In genomic region chr12:107619831-107620230, GRCh38 we compare ENCODE assay signal across 37 cellular contexts.
"Had no signal": no experiment of that assay in that cellular context is flagged by ENCODE, and none has a peak within 500 bp of the region (broad histone marks: within the 10 kb centered on the region; RNA-seq: fewer than 3 reads in every experiment).

No MANE protein-coding gene starts in this region.

- FAIRE-seq: astrocyte had no signal

- H3K27ac Mint-ChIP-seq: activated naive CD4-positive, alpha-beta T cell treated with anti-CD3 and anti-CD28 coated beads for 36 hours; activated naive CD4-positive, alpha-beta T cell treated with anti-CD3 and anti-CD28 coated beads, Interleukin-2, amount 10 ng/mL, durations not matched to agents 7 days and 5 days; activated naive CD4-positive, alpha-beta T cell treated with anti-CD3 and anti-CD28 coated beads, Interleukin-2, amount 50 U/mL, for 24 hours; activated naive CD4-positive, alpha-beta T cell treated with anti-CD3 and anti-CD28 coated beads, Interleukin-2, amount 50 U/mL, for 72 hours; activated naive CD8-positive, alpha-beta T cell; activated naive CD8-positive, alpha-beta T cell treated with anti-CD3 and anti-CD28 coated beads for 36 hours; activated naive CD8-positive, alpha-beta T cell treated with anti-CD3 and anti-CD28 coated beads, Interleukin-2, amount 10 ng/mL, durations not matched to agents 7 days and 5 days; activated naive CD8-positive, alpha-beta T cell treated with anti-CD3 and anti-CD28 coated beads, Interleukin-2, amount 50 U/mL, for 24 hours; activated T-cell treated with anti-CD3 and anti-CD28 coated beads, Interleukin-2, amount 50 U/mL, for 24 hours; activated T-cell treated with anti-CD3 and anti-CD28 coated beads, Interleukin-2, amount 50 U/mL, for 72 hours; activated T-helper 1 cell treated with anti-CD3 and anti-CD28 coated beads, Interleukin-12 subunit alpha, Interleukin-12 subunit beta, Interleukin-2, Interleukin-4 antibody, amounts not matched to agents 30 ng/mL and 10 ng/mL and 1 ng/mL, durations not matched to agents 14 hours and 24 hours and 36 hours; activated T-helper 17 cell treated with anti-CD3 and anti-CD28 coated beads, Interleukin-2, amount 50 U/mL, for 72 hours; activated T-helper 2 cell treated with anti-CD3 and anti-CD28 coated beads, Interferon-gamma antibody, Interleukin-2, Interleukin-4, amounts not matched to agents 10 μg/mL and 5 μg/mL and 100 μg/mL, durations not matched to agents 14 hours and 24 hours and 36 hours; brain had no signal

- H3K4me1 Mint-ChIP-seq: activated naive CD4-positive, alpha-beta T cell treated with anti-CD3 and anti-CD28 coated beads, Interleukin-2, amount 10 ng/mL, durations not matched to agents 7 days and 5 days; activated naive CD4-positive, alpha-beta T cell treated with anti-CD3 and anti-CD28 coated beads, Interleukin-2, amount 50 U/mL, for 24 hours; activated naive CD8-positive, alpha-beta T cell treated with anti-CD3 and anti-CD28 coated beads for 36 hours; activated naive CD8-positive, alpha-beta T cell treated with anti-CD3 and anti-CD28 coated beads, Interleukin-2, amount 10 ng/mL, durations not matched to agents 7 days and 5 days; activated naive CD8-positive, alpha-beta T cell treated with anti-CD3 and anti-CD28 coated beads, Interleukin-2, amount 50 U/mL, for 24 hours; activated T-helper 17 cell treated with anti-CD3 and anti-CD28 coated beads, Interleukin-2, amount 50 U/mL, for 72 hours; brain; central memory CD8-positive, alpha-beta T cell had no signal

- H3K27ac ChIP-seq: adrenal gland, ascending aorta, body of pancreas, brain microvascular endothelial cell, breast epithelium, cardiac muscle cell had no signal

- H3K4me3 ChIP-seq: adrenal gland, ascending aorta, body of pancreas, breast epithelium, cardiac muscle cell had no signal

- H3K9me3 ChIP-seq: adrenal gland, ascending aorta, body of pancreas had no signal

- H3K9me3 Mint-ChIP-seq: activated naive CD4-positive, alpha-beta T cell treated with anti-CD3 and anti-CD28 coated beads, Interleukin-2, amount 50 U/mL, for 24 hours; activated T-helper 17 cell treated with anti-CD3 and anti-CD28 coated beads, Interleukin-2, amount 50 U/mL, for 72 hours had no signal

- H3K36me3 ChIP-seq: adrenal gland, ascending aorta, brain microvascular endothelial cell, breast epithelium, cardiac muscle cell had no signal

- H3K27me3 Mint-ChIP-seq: activated naive CD4-positive, alpha-beta T cell treated with anti-CD3 and anti-CD28 coated beads, Interleukin-2, amount 10 ng/mL, durations not matched to agents 7 days and 5 days; activated naive CD4-positive, alpha-beta T cell treated with anti-CD3 and anti-CD28 coated beads, Interleukin-2, amount 50 U/mL, for 24 hours; activated naive CD8-positive, alpha-beta T cell; activated naive CD8-positive, alpha-beta T cell treated with anti-CD3 and anti-CD28 coated beads for 36 hours; activated naive CD8-positive, alpha-beta T cell treated with anti-CD3 and anti-CD28 coated beads, Interleukin-2, amount 10 ng/mL, durations not matched to agents 7 days and 5 days; activated naive CD8-positive, alpha-beta T cell treated with anti-CD3 and anti-CD28 coated beads, Interleukin-2, amount 50 U/mL, for 24 hours; activated T-cell treated with anti-CD3 and anti-CD28 coated beads, Interleukin-2, amount 50 U/mL, for 24 hours; activated T-helper 17 cell treated with anti-CD3 and anti-CD28 coated beads, Interleukin-2, amount 50 U/mL, for 72 hours; central memory CD8-positive, alpha-beta T cell had no signal

- H3K4me3 Mint-ChIP-seq: activated naive CD4-positive, alpha-beta T cell treated with anti-CD3 and anti-CD28 coated beads for 36 hours; activated naive CD4-positive, alpha-beta T cell treated with anti-CD3 and anti-CD28 coated beads, Interleukin-2, amount 10 ng/mL, durations not matched to agents 7 days and 5 days; activated naive CD4-positive, alpha-beta T cell treated with anti-CD3 and anti-CD28 coated beads, Interleukin-2, amount 50 U/mL, for 24 hours; activated naive CD8-positive, alpha-beta T cell; activated naive CD8-positive, alpha-beta T cell treated with anti-CD3 and anti-CD28 coated beads for 36 hours; activated naive CD8-positive, alpha-beta T cell treated with anti-CD3 and anti-CD28 coated beads, Interleukin-2, amount 10 ng/mL, durations not matched to agents 7 days and 5 days; activated naive CD8-positive, alpha-beta T cell treated with anti-CD3 and anti-CD28 coated beads, Interleukin-2, amount 50 U/mL, for 24 hours; activated T-cell treated with anti-CD3 and anti-CD28 coated beads, Interleukin-2, amount 50 U/mL, for 24 hours; activated T-cell treated with anti-CD3 and anti-CD28 coated beads, Interleukin-2, amount 50 U/mL, for 4 hours; activated T-cell treated with anti-CD3 and anti-CD28 coated beads, Interleukin-2, amount 50 U/mL, for 72 hours; activated T-helper 1 cell treated with anti-CD3 and anti-CD28 coated beads, Interleukin-12 subunit alpha, Interleukin-12 subunit beta, Interleukin-2, Interleukin-4 antibody, amounts not matched to agents 30 ng/mL and 10 ng/mL and 1 ng/mL, durations not matched to agents 14 hours and 24 hours and 36 hours; activated T-helper 17 cell treated with anti-CD3 and anti-CD28 coated beads, Interleukin-2, amount 50 U/mL, for 72 hours; brain; central memory CD8-positive, alpha-beta T cell had no signal

- ATAC-seq: activated naive CD4-positive, alpha-beta T cell treated with anti-CD3 and anti-CD28 coated beads, Interleukin-2, amount 50 U/mL, for 72 hours; activated naive CD8-positive, alpha-beta T cell treated with anti-CD3 and anti-CD28 coated beads, Interleukin-2, amount 50 U/mL, for 24 hours; activated T-cell treated with anti-CD3 and anti-CD28 coated beads, Interleukin-2, amount 50 U/mL, for 4 hours; activated T-cell treated with anti-CD3 and anti-CD28 coated beads, Interleukin-2, amount 50 U/mL, for 72 hours; activated T-helper 17 cell treated with anti-CD3 and anti-CD28 coated beads, Interleukin-2, amount 50 U/mL, for 72 hours; body of pancreas had no signal

- H3K27me3 ChIP-seq: adrenal gland, ascending aorta, body of pancreas, brain microvascular endothelial cell, breast epithelium, cardiac muscle cell had no signal

- DNase-seq: activated gamma-delta T cell; activated gamma-delta T cell treated with Interleukin-2 at 50 U/mL for 16 hours; activated naive CD4-positive, alpha-beta T cell; activated naive CD4-positive, alpha-beta T cell treated with anti-CD3 and anti-CD28 coated beads for 36 hours; activated naive CD4-positive, alpha-beta T cell treated with anti-CD3 and anti-CD28 coated beads, Interleukin-2, amount 10 ng/mL, durations not matched to agents 7 days and 5 days; activated naive CD4-positive, alpha-beta T cell treated with anti-CD3 and anti-CD28 coated beads, Interleukin-2, amount 50 U/mL, for 16 hours; activated naive CD4-positive, alpha-beta T cell treated with Interleukin-2 at 50 U/mL for 16 hours; activated naive CD8-positive, alpha-beta T cell treated with anti-CD3 and anti-CD28 coated beads for 36 hours; activated naive CD8-positive, alpha-beta T cell treated with anti-CD3 and anti-CD28 coated beads, Interleukin-2, amount 10 ng/mL, durations not matched to agents 7 days and 5 days; activated naive CD8-positive, alpha-beta T cell treated with anti-CD3 and anti-CD28 coated beads, Interleukin-2, amount 50 U/mL, for 24 hours; activated T-cell treated with anti-CD3 and anti-CD28 coated beads, Interleukin-2, amount 50 U/mL, for 1 hour; activated T-cell treated with anti-CD3 and anti-CD28 coated beads, Interleukin-2, amount 50 U/mL, for 24 hours; activated T-cell treated with anti-CD3 and anti-CD28 coated beads, Interleukin-2, amount 50 U/mL, for 4 hours; activated T-cell treated with anti-CD3 and anti-CD28 coated beads, Interleukin-2, amount 50 U/mL, for 48 hours; activated T-cell treated with anti-CD3 and anti-CD28 coated beads, Interleukin-2, amount 50 U/mL, for 72 hours; adrenal gland; amniotic stem cell; amygdala; anterior cingulate cortex; aorta; body of pancreas; brain microvascular endothelial cell; caudate nucleus; central memory CD4-positive, alpha-beta T cell; cerebellar nuclear complex had no signal

- H3K4me1 ChIP-seq: adrenal gland, ascending aorta, body of pancreas, breast epithelium had no signal
